8 cellular contexts compared by ENCODE assay signal in genomic region chr1:246093230-246093629, GRCh38.
"Had no signal": no experiment of that assay in that cellular context is flagged by ENCODE, and none has a peak within 500 bp of the region (broad histone marks: within the 10 kb centered on the region; RNA-seq: fewer than 3 reads in every experiment).

No MANE protein-coding gene starts in this region.

- ATAC-seq: GM12878 had no signal

- DNase-seq: GDM1, GF-D8 had no signal

- H3K4me3 ChIP-seq: GM12878 had no signal

- FAIRE-seq: G401.6, GM12878, GM12891, GM12892, GM18507, GM19239 had no signal
